ENCODE assay signal across 8 cellular contexts in the genomic region with DNA sequence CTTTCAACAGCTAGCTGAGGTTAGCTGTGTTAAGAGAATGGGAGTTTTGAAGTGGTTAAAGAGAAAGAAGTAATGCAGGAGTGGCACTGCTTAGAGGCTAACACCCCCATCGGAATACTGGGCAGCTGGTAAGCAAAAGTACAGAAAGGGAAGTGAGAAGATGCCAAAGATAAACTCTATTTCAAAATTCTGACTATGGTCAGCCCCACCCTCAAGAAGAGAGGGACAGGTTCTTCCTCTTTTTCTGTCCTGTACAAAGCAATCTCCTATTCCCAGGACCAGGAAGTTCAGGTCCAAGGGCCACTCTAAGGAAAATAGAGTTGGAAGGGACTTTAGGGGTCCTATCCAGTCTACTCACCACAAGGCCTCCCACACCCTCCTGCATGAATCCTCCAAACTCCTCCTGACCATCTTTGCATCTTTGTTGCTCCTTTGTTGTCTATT. TPM values are rescaled to one million over a fixed set of nuclear protein-coding genes. Genes with fewer than 3 reads are reported as not detected.
DNase-seq lines count a peak whose midpoint lies in the region; ATAC-seq lines count a peak whose summit lies in the region.

No MANE protein-coding gene starts in this region.

- H3K9me3 ChIP-seq in SJCRH30 (replicated peaks), result no peaks in the 10 kb centered on the region

- no peak overlapping the region for H3K4me3 Mint-ChIP-seq in activated T-cell treated with anti-CD3 and anti-CD28 coated beads, Interleukin-2, amount 50 U/mL, for 24 hours
- peak overlapping the region; percentile 56 for H3K4me3 Mint-ChIP-seq in T-helper 2 cell treated with Interferon-gamma antibody and Interleukin-4, amounts not matched to agents 5 μg/mL and 100 μg/mL, for 36 hours
- peak overlapping the region; percentile 8 to 58 for H3K4me3 Mint-ChIP-seq in stimulated activated naive B cell treated with anti-CD40 and anti-IgM and Interleukin-4, amounts not matched to agents 10 μg/mL and 1 μg/mL and 100 μg/mL, for 72 hours

- no peaks in the 10 kb centered on the region for H3K36me3 ChIP-seq in SJCRH30

- peaks cover 79% of the 10 kb centered on the region for H3K4me1 Mint-ChIP-seq in activated T-cell treated with anti-CD3 and anti-CD28 coated beads, Interleukin-2, amount 50 U/mL, for 24 hours (ENCODE audit: low read depth)
- H3K4me1 Mint-ChIP-seq in T-helper 2 cell treated with Interferon-gamma antibody and Interleukin-4, amounts not matched to agents 5 μg/mL and 100 μg/mL, for 36 hours (ENCODE audit: low read depth), result peaks cover 70% of the 10 kb centered on the region
- H3K4me1 Mint-ChIP-seq in stimulated activated naive B cell treated with anti-CD40 and anti-IgM and Interleukin-4, amounts not matched to agents 10 μg/mL and 1 μg/mL and 100 μg/mL, for 72 hours, result peaks cover 35 to 63% of the 10 kb centered on the region in 2 donors

- ATAC-seq in HG03039 (IDR thresholded peaks at IDR 0.05; ENCODE audit: unreplicated experiment), result peak; percentile 57
- ATAC-seq in stimulated activated naive B cell treated with anti-CD40 and anti-IgM and Interleukin-4, amounts not matched to agents 10 μg/mL and 1 μg/mL and 100 μg/mL, for 72 hours (replicated peaks), result peak; percentile 76 to 84

- no peaks in the 10 kb centered on the region for H3K27me3 Mint-ChIP-seq in activated T-cell treated with anti-CD3 and anti-CD28 coated beads, Interleukin-2, amount 50 U/mL, for 24 hours
- no peaks in the 10 kb centered on the region for H3K27me3 Mint-ChIP-seq in T-helper 2 cell treated with Interferon-gamma antibody and Interleukin-4, amounts not matched to agents 5 μg/mL and 100 μg/mL, for 36 hours (ENCODE audit: low read depth)
- H3K27me3 Mint-ChIP-seq in stimulated activated naive B cell treated with anti-CD40 and anti-IgM and Interleukin-4, amounts not matched to agents 10 μg/mL and 1 μg/mL and 100 μg/mL, for 72 hours, result no peaks in the 10 kb centered on the region

- H3K27ac Mint-ChIP-seq in activated T-cell treated with anti-CD3 and anti-CD28 coated beads, Interleukin-2, amount 50 U/mL, for 24 hours, result peak overlapping the region; percentile 85
- H3K27ac Mint-ChIP-seq in T-helper 2 cell treated with Interferon-gamma antibody and Interleukin-4, amounts not matched to agents 5 μg/mL and 100 μg/mL, for 36 hours, result peak overlapping the region; percentile 77
- peak overlapping the region; percentile 14 for H3K27ac Mint-ChIP-seq in stimulated activated naive B cell treated with anti-CD40 and anti-IgM and Interleukin-4, amounts not matched to agents 10 μg/mL and 1 μg/mL and 100 μg/mL, for 72 hours

- H3K4me3 ChIP-seq in SJCRH30, result no peak overlapping the region

- H3K36me3 Mint-ChIP-seq in activated T-cell treated with anti-CD3 and anti-CD28 coated beads, Interleukin-2, amount 50 U/mL, for 24 hours (ENCODE audit: low read depth), result no peaks in the 10 kb centered on the region
- peaks cover 11% of the 10 kb centered on the region for H3K36me3 Mint-ChIP-seq in T-helper 2 cell treated with Interferon-gamma antibody and Interleukin-4, amounts not matched to agents 5 μg/mL and 100 μg/mL, for 36 hours (ENCODE audit: low read depth)
- no peaks in the 10 kb centered on the region for H3K36me3 Mint-ChIP-seq in stimulated activated naive B cell treated with anti-CD40 and anti-IgM and Interleukin-4, amounts not matched to agents 10 μg/mL and 1 μg/mL and 100 μg/mL, for 72 hours

- no peaks in the 10 kb centered on the region for H3K4me1 ChIP-seq in SJCRH30

- H3K9me3 Mint-ChIP-seq in activated T-cell treated with anti-CD3 and anti-CD28 coated beads, Interleukin-2, amount 50 U/mL, for 24 hours, result no peaks in the 10 kb centered on the region
- no peaks in the 10 kb centered on the region for H3K9me3 Mint-ChIP-seq in T-helper 2 cell treated with Interferon-gamma antibody and Interleukin-4, amounts not matched to agents 5 μg/mL and 100 μg/mL, for 36 hours
- H3K9me3 Mint-ChIP-seq in stimulated activated naive B cell treated with anti-CD40 and anti-IgM and Interleukin-4, amounts not matched to agents 10 μg/mL and 1 μg/mL and 100 μg/mL, for 72 hours, result no peaks in the 10 kb centered on the region

- no peak overlapping the region for H3K27ac ChIP-seq in SJCRH30

- no peaks in the 10 kb centered on the region for H3K27me3 ChIP-seq in SJCRH30

- no peak for DNase-seq in activated T-cell treated with anti-CD3 and anti-CD28 coated beads, Interleukin-2, amount 50 U/mL, for 24 hours
- DNase-seq in activated T-cell treated with anti-CD3 and anti-CD28 coated beads for 4 hours (no peak), HK-2 (ENCODE audit: unreplicated experiment) (no peak), SJCRH30 (no peak), DMS114 treated with DMSO at 0.1 percent for 48 hours (lab: John Stamatoyannopoulos, UW; ENCODE audit: unreplicated experiment) (no peak)
- DNase-seq in T-helper 2 cell treated with Interferon-gamma antibody and Interleukin-4, amounts not matched to agents 5 μg/mL and 100 μg/mL, for 36 hours (ENCODE audit: low spot score), result peak; percentile 44
- DNase-seq in stimulated activated naive B cell treated with anti-CD40 and anti-IgM and Interleukin-4, amounts not matched to agents 10 μg/mL and 1 μg/mL and 100 μg/mL, for 72 hours, result peak; percentile 31

RNA-seq across cellular contexts. Expression of a gene that starts 45.9 kb away (rescaled TPM):
- total RNA-seq in SJCRH30 (2014; rRNA removed; shearing (Covaris generic)), result 3.7 TPM in 2 replicates

Comparison
In these comparisons a context has a peak if more than half of its experiments do, and no peak if none do; other contexts are left out.
1. DNase-seq: peak in T-helper 2 cell treated with Interferon-gamma antibody and Interleukin-4, amounts not matched to agents 5 μg/mL and 100 μg/mL, for 36 hours (single experiment) and stimulated activated naive B cell treated with anti-CD40 and anti-IgM and Interleukin-4, amounts not matched to agents 10 μg/mL and 1 μg/mL and 100 μg/mL, for 72 hours (single experiment); none in activated T-cell treated with anti-CD3 and anti-CD28 coated beads, Interleukin-2, amount 50 U/mL, for 24 hours (single experiment), activated T-cell treated with anti-CD3 and anti-CD28 coated beads for 4 hours (single experiment), HK-2 (single experiment), SJCRH30 (0 of 2) and DMS114 treated with DMSO at 0.1 percent for 48 hours (single experiment).
2. H3K27ac Mint-ChIP-seq: peak in every context shown above with its lines; median percentile 85 in activated T-cell treated with anti-CD3 and anti-CD28 coated beads, Interleukin-2, amount 50 U/mL, for 24 hours; 77 in T-helper 2 cell treated with Interferon-gamma antibody and Interleukin-4, amounts not matched to agents 5 μg/mL and 100 μg/mL, for 36 hours; 14 in stimulated activated naive B cell treated with anti-CD40 and anti-IgM and Interleukin-4, amounts not matched to agents 10 μg/mL and 1 μg/mL and 100 μg/mL, for 72 hours.